Comparison of ENCODE assay signal across 8 cellular contexts in the genomic region with DNA sequence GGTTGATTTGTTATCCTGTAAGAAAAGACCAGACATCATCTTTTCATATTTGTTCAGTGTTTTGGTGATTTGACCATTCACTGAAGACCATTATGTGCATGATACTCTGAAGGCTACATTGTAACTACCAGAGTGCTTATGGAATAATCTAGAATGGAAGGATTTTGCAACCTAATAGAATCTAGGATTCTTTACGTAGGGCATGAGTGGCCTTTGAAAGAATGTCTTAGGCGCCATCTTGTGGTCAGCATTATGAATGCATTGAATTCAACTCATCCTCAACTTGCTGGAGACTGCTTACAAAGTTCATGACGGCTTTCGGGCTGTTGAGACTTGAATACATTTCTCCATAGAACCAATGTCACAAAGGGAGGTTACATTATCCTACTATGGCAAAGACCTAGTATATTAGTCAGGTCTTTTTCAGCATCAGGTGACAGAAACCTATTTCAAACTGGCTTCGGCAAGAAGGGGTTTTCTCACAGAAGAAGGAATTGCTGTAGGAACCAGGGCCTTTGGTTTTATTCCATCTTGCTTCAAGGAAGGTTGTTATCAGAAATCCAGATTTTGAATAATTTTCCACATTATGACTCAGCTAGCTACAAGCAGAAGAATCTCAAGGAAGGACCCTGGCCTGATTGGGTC.
DNase-seq lines count a peak whose midpoint lies in the region; ATAC-seq and TF ChIP-seq lines count a peak whose summit lies in the region.

No MANE protein-coding gene starts in this region.

- POLR2A ChIA-PET in CD8-positive, alpha-beta memory T cell (lab: Charles Lee), result no interaction called here

- H3K27me3 Mint-ChIP-seq in CD8-positive, alpha-beta memory T cell, result peaks cover 7 to 18% of the 10 kb centered on the region in 2 donors
- peaks cover 15% of the 10 kb centered on the region for H3K27me3 Mint-ChIP-seq in activated T-helper 17 cell treated with anti-CD3 and anti-CD28 coated beads, Interleukin-2, amount 50 U/mL, for 72 hours

- no peaks in the 10 kb centered on the region for H3K9me3 ChIP-seq in CD8-positive, alpha-beta memory T cell (ENCODE audit: low read length)
- no peaks in the 10 kb centered on the region for H3K9me3 ChIP-seq in OCI-LY3 (ENCODE audit: insufficient read depth, low read length)

- H4K20me1 ChIP-seq in OCI-LY3 (ENCODE audit: insufficient read depth, low read length), result no peaks in the 10 kb centered on the region

- H3K27me3 ChIP-seq in CD8-positive, alpha-beta memory T cell (ENCODE audit: insufficient read depth, low read length, poor library complexity, severe bottlenecking), result no peaks in the 10 kb centered on the region
- H3K27me3 ChIP-seq in OCI-LY3 (ENCODE audit: low read depth, low read length) (peaks cover 13% of the 10 kb centered on the region; the same call in 1 of the 2 replicates), foreskin keratinocyte (peaks cover 9% of the 10 kb centered on the region)

- no peak overlapping the region for H3K4me3 ChIP-seq in CD8-positive, alpha-beta memory T cell (ENCODE audit: low read length)
- no peak overlapping the region for H3K4me3 ChIP-seq in OCI-LY3 (ENCODE audit: low read length)

- TF ChIP-seq CTCF in OCI-LY3 (IDR thresholded peaks at IDR 0.05; ENCODE audit: low read depth, low read length) (peak; percentile 92), foreskin keratinocyte (conservative IDR thresholded peaks at IDR 0.05) (peak; percentile 93), omental fat pad (IDR thresholded peaks at IDR 0.05) (peak in 2 of 3 donors; percentile 14 to 55)

- no peaks in the 10 kb centered on the region for H3K36me3 Mint-ChIP-seq in CD8-positive, alpha-beta memory T cell
- H3K36me3 Mint-ChIP-seq in activated T-helper 17 cell treated with anti-CD3 and anti-CD28 coated beads, Interleukin-2, amount 50 U/mL, for 72 hours (ENCODE audit: low read depth), result no peaks in the 10 kb centered on the region

- H3K27ac Mint-ChIP-seq in CD8-positive, alpha-beta memory T cell, result no peak overlapping the region
- no peak overlapping the region for H3K27ac Mint-ChIP-seq in activated T-helper 17 cell treated with anti-CD3 and anti-CD28 coated beads, Interleukin-2, amount 50 U/mL, for 72 hours

- H3K9ac ChIP-seq in OCI-LY3 (ENCODE audit: low read length), result no peak overlapping the region

- peaks cover 1 to 4% (median 4%) of the 10 kb centered on the region in 3 donors for H3K4me1 Mint-ChIP-seq in CD8-positive, alpha-beta memory T cell
- peaks cover 4% of the 10 kb centered on the region for H3K4me1 Mint-ChIP-seq in activated T-helper 17 cell treated with anti-CD3 and anti-CD28 coated beads, Interleukin-2, amount 50 U/mL, for 72 hours

- H3K27ac ChIP-seq in CD8-positive, alpha-beta memory T cell (ENCODE audit: low read depth, low read length), result no peak overlapping the region
- H3K27ac ChIP-seq in OCI-LY3 (ENCODE audit: low read length) (no peak overlapping the region), foreskin keratinocyte (no peak overlapping the region)

- H3K4me2 ChIP-seq in OCI-LY3 (ENCODE audit: low read length), result peak overlapping the region; percentile 39; the same call in 1 of the 2 replicates

- H3K4me3 Mint-ChIP-seq in CD8-positive, alpha-beta memory T cell, result no peak overlapping the region
- H3K4me3 Mint-ChIP-seq in activated T-helper 17 cell treated with anti-CD3 and anti-CD28 coated beads, Interleukin-2, amount 50 U/mL, for 72 hours, result no peak overlapping the region

- peak; percentile 14 to 57 (median 52) for DNase-seq in CD8-positive, alpha-beta memory T cell
- DNase-seq in GM19238 (ENCODE audit: insufficient read length, low spot score) (peak; percentile 16), HT-29 (ENCODE audit: low spot score) (peak; percentile 93), foreskin keratinocyte (peak; percentile 46 to 68), omental fat pad (ENCODE audit: low spot score) (no peak)

- peak; percentile 56 for ATAC-seq in activated T-helper 17 cell treated with anti-CD3 and anti-CD28 coated beads, Interleukin-2, amount 50 U/mL, for 72 hours (replicated peaks)
- ATAC-seq in foreskin keratinocyte, result peak; percentile 79
- peak; percentile 73 for ATAC-seq in omental fat pad (ENCODE audit: low FRiP score)
- ATAC-seq in GM21526 (IDR thresholded peaks at IDR 0.05; ENCODE audit: low FRiP score, unreplicated experiment), result no peak

- H3K4me1 ChIP-seq in CD8-positive, alpha-beta memory T cell (ENCODE audit: insufficient read depth, low read length), result no peaks in the 10 kb centered on the region
- H3K4me1 ChIP-seq in OCI-LY3 (ENCODE audit: low read length) (0 out of 2 replicates have a peak, but pooled peaks cover 2% of the 10 kb centered on the region), foreskin keratinocyte (no peaks in the 10 kb centered on the region)

- no peaks in the 10 kb centered on the region for H3K9me3 Mint-ChIP-seq in CD8-positive, alpha-beta memory T cell
- no peaks in the 10 kb centered on the region for H3K9me3 Mint-ChIP-seq in activated T-helper 17 cell treated with anti-CD3 and anti-CD28 coated beads, Interleukin-2, amount 50 U/mL, for 72 hours

- no peaks in the 10 kb centered on the region for H3K36me3 ChIP-seq in CD8-positive, alpha-beta memory T cell (ENCODE audit: insufficient read depth, low read length)
- H3K36me3 ChIP-seq in OCI-LY3 (replicated peaks; ENCODE audit: low read depth, low read length), result no peaks in the 10 kb centered on the region

- H3K79me2 ChIP-seq in OCI-LY3 (ENCODE audit: low read length), result no peaks in the 10 kb centered on the region

- peak overlapping the region; percentile 55; the same call in 1 of the 2 replicates for H2AFZ ChIP-seq in OCI-LY3 (ENCODE audit: low read depth, low read length)

- CTCF ChIA-PET in CD8-positive, alpha-beta memory T cell (lab: Charles Lee), result interaction anchor here (0.8 to 5.3 kb wide), 8 partner anchors 8 to 150 kb away, joined by 3 to 46 read pairs (median 4); no protein-coding TSS in a partner anchor

Comparison
In these comparisons a context has a peak if more than half of its experiments do, and no peak if none do; other contexts are left out.
1. CTCF ChIP-seq: peak in every context shown above with its lines; median percentile 93 in foreskin keratinocyte; 92 in OCI-LY3; 34 in omental fat pad.